ENCODE assay signal across 1 cellular context in the genomic region with DNA sequence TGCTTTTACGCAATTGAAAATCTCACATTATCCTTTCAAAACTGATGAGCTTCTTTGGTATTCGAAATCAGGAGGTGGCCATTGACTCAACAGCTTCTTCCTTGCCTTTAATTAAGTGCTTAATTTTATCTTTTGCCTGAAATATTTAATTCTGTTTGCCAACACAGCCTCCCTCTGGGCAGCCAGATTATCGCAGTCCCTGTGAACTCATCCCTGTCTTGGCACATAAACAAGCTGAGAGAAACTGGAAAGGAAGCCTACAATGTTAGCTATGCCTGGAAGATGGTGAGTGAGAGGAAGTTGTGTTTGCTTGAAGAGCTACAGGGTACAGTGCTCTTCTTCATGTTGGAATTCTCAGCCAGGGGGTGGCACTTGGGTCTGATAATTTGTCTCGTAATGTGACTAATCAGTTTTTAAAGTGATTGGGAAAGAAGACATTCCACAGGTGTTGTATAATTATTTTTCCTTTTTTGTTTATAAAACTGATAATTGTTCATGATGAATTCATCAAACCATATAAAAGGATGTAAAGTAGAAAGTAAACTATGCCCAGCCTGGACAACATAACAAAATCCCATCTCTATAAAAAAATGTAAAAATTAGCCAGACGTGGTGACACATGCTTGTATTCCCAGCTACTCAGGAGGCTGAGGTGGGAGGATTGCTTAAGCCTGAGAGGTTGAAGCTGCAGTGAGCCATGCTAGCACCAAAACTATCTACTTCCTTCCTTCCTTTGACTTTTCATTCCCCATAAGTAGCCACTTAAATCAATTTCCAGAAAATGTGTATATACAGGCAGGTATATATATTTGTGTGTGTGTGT.
TF ChIP-seq lines count a peak whose summit lies in the region.

No MANE protein-coding gene starts in this region.

TF ChIP-seq in IMR-90, 13 proteins besides CTCF, POLR2A, EP300 and RAD21:
- TF ChIP-seq FOS (IDR thresholded peaks at IDR 0.05; ENCODE audit: low read depth, low read length) (no peak), CHD1 (IDR thresholded peaks at IDR 0.05; ENCODE audit: low read depth, low read length) (no peak), SMC3 (IDR thresholded peaks at IDR 0.05; ENCODE audit: low read depth, low read length) (0 out of 2 replicates have a peak, but pooled peaks have one; percentile 9), CEBPB (IDR thresholded peaks at IDR 0.05; ENCODE audit: low read depth, low read length) (peak; percentile 40; the same call in 1 of the 2 replicates)
